ENCODE assay signal across 14 cellular contexts in genomic region chr3:63908081-63908736, GRCh38. TPM values are rescaled to one million over a fixed set of nuclear protein-coding genes. Genes with fewer than 3 reads are reported as not detected.
DNase-seq lines count a peak whose midpoint lies in the region; ATAC-seq and TF ChIP-seq lines count a peak whose summit lies in the region.
"Had no signal": no experiment of that assay in that cellular context is flagged by ENCODE, and none has a peak within 500 bp of the region (broad histone marks: within the 10 kb centered on the region; RNA-seq: fewer than 3 reads in every experiment).

No MANE protein-coding gene starts in this region.

- no peaks in the 10 kb centered on the region for H3K9me3 ChIP-seq in esophagus muscularis mucosa
- no peaks in the 10 kb centered on the region for H3K9me3 ChIP-seq in ovary
- no peaks in the 10 kb centered on the region for H3K9me3 ChIP-seq in ascending aorta

- no peaks in the 10 kb centered on the region for H3K9me3 Mint-ChIP-seq in activated CD8-positive, alpha-beta T cell treated with anti-CD3 and anti-CD28 coated beads for 36 hours
- H3K9me3 Mint-ChIP-seq in activated CD8-positive, alpha-beta T cell treated with anti-CD3 and anti-CD28 coated beads, Interleukin-2, amount 10 ng/mL, durations not matched to agents 7 days and 5 days (ENCODE audit: insufficient read depth): no peaks in the 10 kb centered on the region
- H3K9me3 Mint-ChIP-seq in glutamatergic neuron (ENCODE audit: unreplicated experiment): peaks cover 5% of the 10 kb centered on the region

- no peak for ATAC-seq in activated CD8-positive, alpha-beta T cell treated with anti-CD3 and anti-CD28 coated beads for 36 hours
- no peak for ATAC-seq in activated CD8-positive, alpha-beta T cell treated with anti-CD3 and anti-CD28 coated beads, Interleukin-2, amount 10 ng/mL, durations not matched to agents 7 days and 5 days

- TF ChIP-seq CTCF in activated CD8-positive, alpha-beta T cell treated with anti-CD3 and anti-CD28 coated beads for 36 hours (IDR thresholded peaks at IDR 0.05): no peak
- TF ChIP-seq CTCF in esophagus muscularis mucosa (IDR thresholded peaks at IDR 0.05): peak in 2 of 3 experiments; percentile 9 to 18
- TF ChIP-seq CTCF in ovary (IDR thresholded peaks at IDR 0.05): peak in 2 of 3 donors; percentile 15 to 20
- TF ChIP-seq CTCF in ascending aorta (IDR thresholded peaks at IDR 0.05): peak in 1 of 3 experiments; percentile 26
- no peak for TF ChIP-seq CTCF in glutamatergic neuron (IDR thresholded peaks at IDR 0.05; ENCODE audit: partially characterized antibody, unreplicated experiment)

- no peak overlapping the region for H3K4me3 Mint-ChIP-seq in activated CD8-positive, alpha-beta T cell treated with anti-CD3 and anti-CD28 coated beads for 36 hours
- no peak overlapping the region for H3K4me3 Mint-ChIP-seq in activated CD8-positive, alpha-beta T cell treated with anti-CD3 and anti-CD28 coated beads, Interleukin-2, amount 10 ng/mL, durations not matched to agents 7 days and 5 days
- H3K4me3 Mint-ChIP-seq in glutamatergic neuron (ENCODE audit: unreplicated experiment): no peak overlapping the region

- H3K27me3 ChIP-seq in esophagus muscularis mucosa: no peaks in the 10 kb centered on the region
- H3K27me3 ChIP-seq in ovary: no peaks in the 10 kb centered on the region
- H3K27me3 ChIP-seq in ascending aorta: no peaks in the 10 kb centered on the region

- CTCF ChIA-PET in activated CD8-positive, alpha-beta T cell treated with anti-CD3 and anti-CD28 coated beads for 36 hours (lab: Charles Lee): no interaction called here
- CTCF ChIA-PET in activated CD8-positive, alpha-beta T cell treated with anti-CD3 and anti-CD28 coated beads, Interleukin-2, amount 10 ng/mL, durations not matched to agents 7 days and 5 days (lab: Charles Lee): no interaction called here

- intact Hi-C loops in activated CD8-positive, alpha-beta T cell treated with anti-CD3 and anti-CD28 coated beads for 36 hours (cut with micrococcal nuclease): no loop called here
- intact Hi-C loops in esophagus muscularis mucosa (cut with DNase I): no loop called here
- intact Hi-C loops in ovary (cut with DNase I): no loop called here
- intact Hi-C loops in ascending aorta (cut with DNase I): no loop called here

- H3K4me1 Mint-ChIP-seq in activated CD8-positive, alpha-beta T cell treated with anti-CD3 and anti-CD28 coated beads for 36 hours (ENCODE audit: low read depth): peaks cover 17% of the 10 kb centered on the region
- H3K4me1 Mint-ChIP-seq in activated CD8-positive, alpha-beta T cell treated with anti-CD3 and anti-CD28 coated beads, Interleukin-2, amount 10 ng/mL, durations not matched to agents 7 days and 5 days (ENCODE audit: low read depth): peaks cover 22% of the 10 kb centered on the region
- peaks cover 3% of the 10 kb centered on the region for H3K4me1 Mint-ChIP-seq in glutamatergic neuron (ENCODE audit: low read depth, unreplicated experiment)

- no peak for DNase-seq in activated CD8-positive, alpha-beta T cell treated with anti-CD3 and anti-CD28 coated beads for 36 hours
- no peak for DNase-seq in activated CD8-positive, alpha-beta T cell treated with anti-CD3 and anti-CD28 coated beads, Interleukin-2, amount 10 ng/mL, durations not matched to agents 7 days and 5 days
- DNase-seq in NCI-H69 (lab: John Stamatoyannopoulos, UW) (peak; percentile 24), esophagus muscularis mucosa (ENCODE audit: extremely low spot score) (no peak), ovary (no peak), ascending aorta (ENCODE audit: low spot score in 2 of 2) (no peak), glutamatergic neuron (no peak), NCI-H526 treated with DMSO at 0.1 percent for 48 hours (lab: John Stamatoyannopoulos, UW) (no peak)
- DNase-seq: activated CD4-positive, alpha-beta T cell treated with anti-CD3 and anti-CD28 coated beads, Interleukin-2, amount 50 U/mL, for 48 hours; C1 segment of cervical spinal cord; cerebellar nuclear complex; hypothalamus; MV-4-11 had no signal

- H3K36me3 ChIP-seq in esophagus muscularis mucosa: peaks cover 0 to 3% (median 0%) of the 10 kb centered on the region in 4 donors
- no peaks in the 10 kb centered on the region for H3K36me3 ChIP-seq in ovary
- no peaks in the 10 kb centered on the region for H3K36me3 ChIP-seq in ascending aorta

- H3K4me3 ChIP-seq in esophagus muscularis mucosa (no peak overlapping the region), ovary (no peak overlapping the region), ascending aorta (no peak overlapping the region)

- H3K27ac ChIP-seq in esophagus muscularis mucosa (replicated peaks in 1 of 4): no peak overlapping the region
- H3K27ac ChIP-seq in ovary: no peak overlapping the region
- H3K27ac ChIP-seq in ascending aorta: no peak overlapping the region

- peaks cover 7% of the 10 kb centered on the region for H3K36me3 Mint-ChIP-seq in activated CD8-positive, alpha-beta T cell treated with anti-CD3 and anti-CD28 coated beads for 36 hours (ENCODE audit: low read depth)
- peaks cover 12% of the 10 kb centered on the region for H3K36me3 Mint-ChIP-seq in activated CD8-positive, alpha-beta T cell treated with anti-CD3 and anti-CD28 coated beads, Interleukin-2, amount 10 ng/mL, durations not matched to agents 7 days and 5 days (ENCODE audit: low read depth)
- H3K36me3 Mint-ChIP-seq in glutamatergic neuron (ENCODE audit: unreplicated experiment): no peaks in the 10 kb centered on the region

- 48% methylated on average over 2 of the region's 2 CpGs for WGBS in esophagus muscularis mucosa
- 12 to 25% (median 18%) methylated on average over 2 of the region's 2 CpGs for WGBS in ovary, 3 donors

- H3K27ac Mint-ChIP-seq in activated CD8-positive, alpha-beta T cell treated with anti-CD3 and anti-CD28 coated beads for 36 hours: peak overlapping the region; percentile 28
- no peak overlapping the region for H3K27ac Mint-ChIP-seq in activated CD8-positive, alpha-beta T cell treated with anti-CD3 and anti-CD28 coated beads, Interleukin-2, amount 10 ng/mL, durations not matched to agents 7 days and 5 days
- no peak overlapping the region for H3K27ac Mint-ChIP-seq in glutamatergic neuron (ENCODE audit: unreplicated experiment)

- POLR2A ChIA-PET in activated CD8-positive, alpha-beta T cell treated with anti-CD3 and anti-CD28 coated beads for 36 hours (lab: Charles Lee): no interaction called here
- POLR2A ChIA-PET in activated CD8-positive, alpha-beta T cell treated with anti-CD3 and anti-CD28 coated beads, Interleukin-2, amount 10 ng/mL, durations not matched to agents 7 days and 5 days (lab: Charles Lee): no interaction called here

- H3K4me1 ChIP-seq in esophagus muscularis mucosa: peaks cover 8 to 20% (median 17%) of the 10 kb centered on the region in 4 donors
- H3K4me1 ChIP-seq in ovary (ENCODE audit: insufficient read depth): peaks cover 3% of the 10 kb centered on the region
- peaks cover 3 to 6% of the 10 kb centered on the region in 2 donors for H3K4me1 ChIP-seq in ascending aorta

- TF ChIP-seq EP300 in esophagus muscularis mucosa (IDR thresholded peaks at IDR 0.05): no peak
- TF ChIP-seq EP300 in ovary (IDR thresholded peaks at IDR 0.05): no peak

- TF ChIP-seq POLR2A in esophagus muscularis mucosa (IDR thresholded peaks at IDR 0.05; ENCODE audit: low read depth): no peak
- no peak for TF ChIP-seq POLR2A in ovary (IDR thresholded peaks at IDR 0.05)

- no peaks in the 10 kb centered on the region for H3K27me3 Mint-ChIP-seq in activated CD8-positive, alpha-beta T cell treated with anti-CD3 and anti-CD28 coated beads for 36 hours
- H3K27me3 Mint-ChIP-seq in activated CD8-positive, alpha-beta T cell treated with anti-CD3 and anti-CD28 coated beads, Interleukin-2, amount 10 ng/mL, durations not matched to agents 7 days and 5 days (ENCODE audit: low read depth): no peaks in the 10 kb centered on the region
- H3K27me3 Mint-ChIP-seq in glutamatergic neuron (ENCODE audit: unreplicated experiment): peaks cover 6% of the 10 kb centered on the region

RNA-seq across cellular contexts. Expression of gene SCAANT1, which starts 4.0 kb away (rescaled TPM):
- total RNA-seq in activated CD8-positive, alpha-beta T cell treated with anti-CD3 and anti-CD28 coated beads for 36 hours: not detected
- not detected for total RNA-seq in activated CD8-positive, alpha-beta T cell treated with anti-CD3 and anti-CD28 coated beads, Interleukin-2, amount 10 ng/mL, durations not matched to agents 7 days and 5 days
- not detected for total RNA-seq in esophagus muscularis mucosa
- not detected for total RNA-seq in ovary
- polyA plus RNA-seq in ovary: not detected
- total RNA-seq in ascending aorta: not detected
- total RNA-seq in glutamatergic neuron (ENCODE audit: unreplicated experiment): not detected
- total RNA-seq: omental fat pad had no signal

RNA-seq across cellular contexts. Expression of gene ATXN7, which starts 44.5 kb away (rescaled TPM):
- total RNA-seq in activated CD8-positive, alpha-beta T cell treated with anti-CD3 and anti-CD28 coated beads for 36 hours: 10 to 100 TPM; 22.5 to 25.9 TPM
- 10 to 100 TPM; 35.6 to 40.5 TPM for total RNA-seq in activated CD8-positive, alpha-beta T cell treated with anti-CD3 and anti-CD28 coated beads, Interleukin-2, amount 10 ng/mL, durations not matched to agents 7 days and 5 days
- 10 to 100 TPM; 20.9 to 28.2 (median 22.6) TPM for total RNA-seq in esophagus muscularis mucosa
- total RNA-seq in ovary: 10 to 100 TPM; 23.0 to 47.0 (median 29.8) TPM
- polyA plus RNA-seq in ovary: 10 to 100 TPM in 1 of 2 donors, 1 to 10 TPM in 1; 4.3 to 14.7 TPM
- total RNA-seq in ascending aorta: 13.2 TPM
- total RNA-seq in glutamatergic neuron (ENCODE audit: unreplicated experiment): 22.1 TPM

RNA-seq across cellular contexts. Expression of gene THOC7, which starts 44.6 kb away (rescaled TPM):
- 10 to 100 TPM; 85.0 to 85.5 TPM for total RNA-seq in activated CD8-positive, alpha-beta T cell treated with anti-CD3 and anti-CD28 coated beads for 36 hours
- 10 to 100 TPM; 88.9 to 91.7 TPM for total RNA-seq in activated CD8-positive, alpha-beta T cell treated with anti-CD3 and anti-CD28 coated beads, Interleukin-2, amount 10 ng/mL, durations not matched to agents 7 days and 5 days
- total RNA-seq in esophagus muscularis mucosa: 100 to 1,000 TPM in 1 of 4 donors, 10 to 100 TPM in 3; 66.0 to 102 (median 78.8) TPM
- 10 to 100 TPM; 38.2 to 50.6 (median 46.7) TPM for total RNA-seq in ovary
- polyA plus RNA-seq in ovary: 10 to 100 TPM; 55.6 to 80.3 TPM
- total RNA-seq in ascending aorta: 13.8 TPM
- 43.3 TPM for total RNA-seq in glutamatergic neuron (ENCODE audit: unreplicated experiment)

Comparison
In these comparisons a context has a peak if more than half of its experiments do, and no peak if none do; other contexts are left out.
1. CTCF ChIP-seq: peak in esophagus muscularis mucosa (2 of 3) and ovary (2 of 3); none in activated CD8-positive, alpha-beta T cell treated with anti-CD3 and anti-CD28 coated beads for 36 hours (single experiment) and glutamatergic neuron (single experiment).